Comparison of ENCODE assay signal across 12 cellular contexts in the genomic region with DNA sequence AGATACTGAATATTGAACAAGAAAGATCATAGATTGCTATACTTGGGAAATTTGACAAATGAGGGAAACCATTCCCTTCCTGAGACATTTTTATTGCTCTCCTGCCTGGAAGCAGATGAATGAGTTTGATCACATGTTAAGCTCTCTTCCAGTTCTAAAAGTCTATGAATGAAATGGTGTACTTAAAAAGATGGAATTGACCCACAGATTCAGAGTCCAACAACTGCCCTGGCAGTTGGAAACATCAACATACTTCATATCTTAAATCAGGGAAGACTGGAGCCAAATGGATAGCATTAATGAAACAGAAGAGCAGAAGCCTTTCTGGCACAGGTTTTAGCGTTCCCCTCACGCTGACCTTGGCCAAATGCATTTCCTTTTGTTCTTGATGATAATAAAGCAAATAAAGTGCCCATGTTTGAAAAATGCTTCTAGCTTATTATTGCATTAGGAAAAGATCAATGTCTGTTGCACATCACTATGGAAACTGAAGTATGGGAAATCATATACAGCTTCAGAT.
A peak's percentile ranks its signal among the peaks of the same experiment; 100 is the strongest.
DNase-seq lines count a peak whose midpoint lies in the region; ATAC-seq and TF ChIP-seq lines count a peak whose summit lies in the region.
"Had no signal": no experiment of that assay in that cellular context is flagged by ENCODE, and none has a peak within 500 bp of the region (broad histone marks: within the 10 kb centered on the region; RNA-seq: fewer than 3 reads in every experiment).

No MANE protein-coding gene starts in this region.

- WGBS in mesenchymal stem cell, result no CpG with 5 or more reads among the region's 2 CpGs
- 7 to 14% methylated on average over 2 of the region's 2 CpGs for WGBS in aorta, 2 donors

- 0 out of 2 replicates have a peak overlapping the region, but pooled peaks have one; percentile 3 for H3K4me3 ChIP-seq in BE2C (ENCODE audit: low read depth, low read length)
- no peak overlapping the region for H3K4me3 ChIP-seq in mesenchymal stem cell (ENCODE audit: insufficient read depth in 1 of 2, low read depth in 1 of 2, low read length in 2 of 2)
- no peak overlapping the region for H3K4me3 ChIP-seq in aorta (ENCODE audit: low read length in 2 of 2)
- H3K4me3 ChIP-seq: BLaER1 treated with 17β-estradiol and CSF1 and Interleukin-3, amounts not matched to agents 10 nM and 100 nM; HAP-1 had no signal

- ATAC-seq in aorta (ENCODE audit: low FRiP score), result no peak

- H2BK120ac ChIP-seq in mesenchymal stem cell (ENCODE audit: low read depth, low read length), result no peak overlapping the region

- no peak overlapping the region for H4K8ac ChIP-seq in mesenchymal stem cell (ENCODE audit: low read length)

- peak; percentile 77 for DNase-seq in BE2C
- DNase-seq in NCI-H1092 (lab: John Stamatoyannopoulos, UW), result peak; percentile 92
- DNase-seq in SK-N-DZ (ENCODE audit: low spot score), result peak; percentile 87
- peak; percentile 12 for DNase-seq in mesenchymal stem cell
- DNase-seq in NAMALWA (ENCODE audit: low spot score), result no peak
- no peak for DNase-seq in aorta
- DNase-seq in NCI-H748 (lab: John Stamatoyannopoulos, UW; ENCODE audit: unreplicated experiment), result no peak
- DNase-seq: CD4-positive, CD25-positive, alpha-beta regulatory T cell; DMS79; IMR-90 had no signal

- no peak overlapping the region for H3K14ac ChIP-seq in mesenchymal stem cell (ENCODE audit: low read length in 2 of 2)

- intact Hi-C loops in aorta (cut with DNase I), result no loop called here

- no peak overlapping the region for H3K9ac ChIP-seq in mesenchymal stem cell (ENCODE audit: low read length)
- H3K9ac ChIP-seq: BLaER1 treated with 17β-estradiol and CSF1 and Interleukin-3, amounts not matched to agents 10 nM and 100 nM had no signal

- H3K27ac ChIP-seq in mesenchymal stem cell (ENCODE audit: low read length, poor library complexity, severe bottlenecking), result no peak overlapping the region
- no peak overlapping the region for H3K27ac ChIP-seq in aorta (ENCODE audit: low read depth in 1 of 2, low read length in 2 of 2)
- H3K27ac ChIP-seq: BLaER1 treated with 17β-estradiol and CSF1 and Interleukin-3, amounts not matched to agents 10 nM and 100 nM had no signal

- H3K23ac ChIP-seq in mesenchymal stem cell (ENCODE audit: low read length in 2 of 2), result no peak overlapping the region

- H3K4ac ChIP-seq in mesenchymal stem cell (ENCODE audit: low read depth in 1 of 2, low read length in 2 of 2), result no peak overlapping the region

- H3K9me3 ChIP-seq in BE2C (no peaks in the 10 kb centered on the region), mesenchymal stem cell (ENCODE audit: control insufficient read depth, low read length) (no peaks in the 10 kb centered on the region), aorta (ENCODE audit: control insufficient read depth, low read length) (peaks cover 2% of the 10 kb centered on the region)
- H3K9me3 ChIP-seq: HAP-1 had no signal

- H4K91ac ChIP-seq in mesenchymal stem cell (ENCODE audit: low read length), result no peak overlapping the region

- H2AFZ ChIP-seq in mesenchymal stem cell (ENCODE audit: low read depth, low read length), result no peak overlapping the region

- no peak overlapping the region for H2BK5ac ChIP-seq in mesenchymal stem cell (ENCODE audit: low read depth, low read length, poor library complexity, severe bottlenecking)

- TF ChIP-seq CTCF in BE2C (IDR thresholded peaks at IDR 0.05; ENCODE audit: low read depth, low read length), result no peak

- no peak overlapping the region for H2AK5ac ChIP-seq in mesenchymal stem cell (ENCODE audit: low read length, severe bottlenecking)

- H3K27me3 ChIP-seq in BE2C, result no peaks in the 10 kb centered on the region
- no peaks in the 10 kb centered on the region for H3K27me3 ChIP-seq in mesenchymal stem cell (ENCODE audit: control insufficient read depth in 1 of 2, insufficient read depth in 1 of 2, low read length in 2 of 2)
- H3K27me3 ChIP-seq in aorta (ENCODE audit: control insufficient read depth in 1 of 2, insufficient read depth in 2 of 2, low read length in 1 of 2), result no peaks in the 10 kb centered on the region
- H3K27me3 ChIP-seq: BLaER1 treated with 17β-estradiol and CSF1 and Interleukin-3, amounts not matched to agents 10 nM and 100 nM had no signal

- H3K4me1 ChIP-seq in BE2C (peaks cover 63% of the 10 kb centered on the region), mesenchymal stem cell (ENCODE audit: control insufficient read depth, insufficient read depth, low read depth, low read length) (no peaks in the 10 kb centered on the region), aorta (ENCODE audit: control insufficient read depth in 1 of 2, insufficient read depth in 2 of 2, low read length in 2 of 2) (no peaks in the 10 kb centered on the region)
- H3K4me1 ChIP-seq: BLaER1 treated with 17β-estradiol and CSF1 and Interleukin-3, amounts not matched to agents 10 nM and 100 nM; HAP-1 had no signal

- no peak overlapping the region for H3K4me2 ChIP-seq in mesenchymal stem cell (ENCODE audit: low read length, poor library complexity, severe bottlenecking)
- H3K4me2 ChIP-seq: BLaER1 treated with 17β-estradiol and CSF1 and Interleukin-3, amounts not matched to agents 10 nM and 100 nM had no signal

- H3K79me1 ChIP-seq in mesenchymal stem cell (replicated peaks; ENCODE audit: low read length, poor library complexity, severe bottlenecking), result no peaks in the 10 kb centered on the region

- no peak overlapping the region for H2BK15ac ChIP-seq in mesenchymal stem cell (ENCODE audit: low read depth, poor library complexity, severe bottlenecking)

- H2BK12ac ChIP-seq in mesenchymal stem cell (ENCODE audit: low read length in 2 of 2), result no peak overlapping the region

- H3K36me3 ChIP-seq in BE2C (peaks cover 9% of the 10 kb centered on the region; the same call in 1 of the 2 replicates), mesenchymal stem cell (ENCODE audit: control insufficient read depth in 1 of 2, insufficient read depth in 2 of 2, low read depth in 1 of 2, low read length in 2 of 2) (no peaks in the 10 kb centered on the region), aorta (ENCODE audit: control insufficient read depth in 1 of 2, insufficient read depth in 2 of 2, low read length in 1 of 2) (no peaks in the 10 kb centered on the region)
- H3K36me3 ChIP-seq: BLaER1 treated with 17β-estradiol and CSF1 and Interleukin-3, amounts not matched to agents 10 nM and 100 nM; HAP-1 had no signal

- H3K18ac ChIP-seq in mesenchymal stem cell (ENCODE audit: low read depth in 1 of 2, low read length in 2 of 2), result no peak overlapping the region

Comparison
In these comparisons a context has a peak if more than half of its experiments do, and no peak if none do; other contexts are left out.
1. DNase-seq: peak in BE2C (single experiment), NCI-H1092 (single experiment), SK-N-DZ (single experiment) and mesenchymal stem cell (single experiment); none in NAMALWA (single experiment), aorta (0 of 2) and NCI-H748 (single experiment).